25 cellular contexts compared by ENCODE assay signal in the genomic region with DNA sequence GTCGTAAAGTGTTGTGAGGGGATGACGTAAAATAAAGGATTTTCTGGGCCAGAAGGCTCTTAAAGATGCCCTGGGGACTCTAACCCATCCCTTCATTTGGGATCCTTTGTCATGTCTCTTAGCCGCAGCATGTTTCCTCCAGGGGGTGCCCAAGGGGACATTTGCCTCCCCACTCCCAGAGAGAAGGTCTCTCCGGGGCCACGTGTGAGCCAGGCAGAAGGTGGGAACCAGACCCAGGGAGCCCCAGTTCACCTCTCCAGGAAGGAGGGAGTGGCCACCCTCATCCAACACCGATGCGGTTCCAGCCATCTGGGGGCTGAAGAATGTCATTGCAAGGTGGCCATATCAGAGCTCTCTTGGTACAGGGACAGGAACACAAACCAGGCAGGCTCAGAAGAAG. TPM values are rescaled to one million over a fixed set of nuclear protein-coding genes. Genes with fewer than 3 reads are reported as not detected.
A peak's percentile ranks its signal among the peaks of the same experiment; 100 is the strongest.
DNase-seq lines count a peak whose midpoint lies in the region; FAIRE-seq and TF ChIP-seq lines count a peak whose summit lies in the region.
"Had no signal": no experiment of that assay in that cellular context is flagged by ENCODE, and none has a peak within 500 bp of the region (broad histone marks: within the 10 kb centered on the region; RNA-seq: fewer than 3 reads in every experiment).

No MANE protein-coding gene starts in this region.

- no peak overlapping the region for H3K9ac ChIP-seq in neural progenitor cell
- H3K9ac ChIP-seq: BLaER1, GM23248 had no signal

- peaks cover 8% of the 10 kb centered on the region for H3K9me3 Mint-ChIP-seq in glutamatergic neuron (ENCODE audit: unreplicated experiment)
- H3K9me3 Mint-ChIP-seq in neural progenitor cell, result peaks cover 7% of the 10 kb centered on the region
- H3K9me3 Mint-ChIP-seq: CD4-positive, CD25-positive, alpha-beta regulatory T cell had no signal

- peak; percentile 58 for DNase-seq in ELF-1 (ENCODE audit: low read depth, low spot score)
- peak; percentile 34 for DNase-seq in glutamatergic neuron
- DNase-seq in neural progenitor cell (ENCODE audit: low spot score), result no peak
- no peak for DNase-seq in middle frontal gyrus (ENCODE audit: extremely low spot score, low spot score)
- no peak for DNase-seq in urothelium cell line (ENCODE audit: low spot score)
- DNase-seq in osteoblast (ENCODE audit: insufficient read length, low spot score, missing footprints), result no peak
- DNase-seq: CD4-positive, CD25-positive, alpha-beta regulatory T cell; DMS153; DND-41; GM23248; HCEC 1CT; NCI-H1092 treated with DMSO at 0.1 percent for 48 hours; NCI-H1436; NCI-H187; NCI-H446 treated with DMSO at 0.1 percent for 48 hours; NCI-H526; Right ventricle myocardium superior; RPMI8226 had no signal

- peaks cover 11% of the 10 kb centered on the region for H3K4me1 ChIP-seq in neural progenitor cell
- no peaks in the 10 kb centered on the region for H3K4me1 ChIP-seq in osteoblast (ENCODE audit: insufficient read depth, low read length)

- H3K27ac ChIP-seq in VCaP (no peak overlapping the region), neural progenitor cell (no peak overlapping the region), osteoblast (ENCODE audit: low read depth, low read length) (no peak overlapping the region)
- H3K27ac ChIP-seq: BLaER1, GM23248, HL-60, SJSA1 had no signal

- H3K4me1 Mint-ChIP-seq in glutamatergic neuron (ENCODE audit: low read depth, unreplicated experiment) (peaks cover 5% of the 10 kb centered on the region), neural progenitor cell (peaks cover 9% of the 10 kb centered on the region)
- H3K4me1 Mint-ChIP-seq: CD4-positive, CD25-positive, alpha-beta regulatory T cell; IgD-negative memory B cell had no signal

- no peak overlapping the region for H2AFZ ChIP-seq in neural progenitor cell (replicated peaks)
- no peak overlapping the region for H2AFZ ChIP-seq in osteoblast (ENCODE audit: low read length)
- H2AFZ ChIP-seq: GM23248 had no signal

- no peak overlapping the region for H3K4me3 ChIP-seq in neural progenitor cell
- no peak overlapping the region for H3K4me3 ChIP-seq in osteoblast (ENCODE audit: insufficient read depth, low read length)
- H3K4me3 ChIP-seq: BLaER1, GM23248, SJSA1 had no signal

- H3K9me3 ChIP-seq in neural progenitor cell (ENCODE audit: low read depth) (no peaks in the 10 kb centered on the region), osteoblast (ENCODE audit: low read depth, low read length) (no peaks in the 10 kb centered on the region)
- H3K9me3 ChIP-seq: BLaER1, SJSA1 had no signal

- H3K4me3 Mint-ChIP-seq in glutamatergic neuron (ENCODE audit: unreplicated experiment) (no peak overlapping the region), neural progenitor cell (no peak overlapping the region)
- H3K4me3 Mint-ChIP-seq: CD4-positive, CD25-positive, alpha-beta regulatory T cell; IgD-negative memory B cell had no signal

- TF ChIP-seq CTCF in VCaP (conservative IDR thresholded peaks at IDR 0.05), result 0 out of 2 replicates have a peak, but pooled peaks have one; percentile 12
- TF ChIP-seq CTCF in glutamatergic neuron (IDR thresholded peaks at IDR 0.05; ENCODE audit: partially characterized antibody, unreplicated experiment), result no peak
- TF ChIP-seq CTCF in neural progenitor cell (IDR thresholded peaks at IDR 0.05), result peak; percentile 14
- no peak for TF ChIP-seq CTCF in osteoblast (IDR thresholded peaks at IDR 0.05; ENCODE audit: extremely low read depth, low read depth, low read length)

- H3K36me3 Mint-ChIP-seq in glutamatergic neuron (ENCODE audit: unreplicated experiment) (peaks cover 30% of the 10 kb centered on the region), neural progenitor cell (peaks cover 66% of the 10 kb centered on the region)
- H3K36me3 Mint-ChIP-seq: CD4-positive, CD25-positive, alpha-beta regulatory T cell; IgD-negative memory B cell had no signal

- peaks cover 35% of the 10 kb centered on the region for H3K27me3 ChIP-seq in neural progenitor cell
- no peaks in the 10 kb centered on the region for H3K27me3 ChIP-seq in osteoblast (ENCODE audit: insufficient read depth, low read length)
- H3K27me3 ChIP-seq: BLaER1, SJSA1 had no signal

- peaks cover 23% of the 10 kb centered on the region for H4K20me1 ChIP-seq in neural progenitor cell (ENCODE audit: low read depth)
- H4K20me1 ChIP-seq in osteoblast (ENCODE audit: insufficient read depth, low read length), result no peaks in the 10 kb centered on the region

- H3K36me3 ChIP-seq in neural progenitor cell (no peaks in the 10 kb centered on the region), osteoblast (ENCODE audit: insufficient read depth, low read length) (no peaks in the 10 kb centered on the region)
- H3K36me3 ChIP-seq: SJSA1 had no signal

- H3K79me2 ChIP-seq in neural progenitor cell (ENCODE audit: low read depth), result no peaks in the 10 kb centered on the region
- H3K79me2 ChIP-seq in osteoblast (ENCODE audit: insufficient read depth, low read length), result no peaks in the 10 kb centered on the region

- H3K27me3 Mint-ChIP-seq in glutamatergic neuron (ENCODE audit: unreplicated experiment), result peaks cover 2% of the 10 kb centered on the region
- H3K27me3 Mint-ChIP-seq in neural progenitor cell (ENCODE audit: insufficient read depth, low read depth), result peaks cover 9% of the 10 kb centered on the region

- peaks cover 4% of the 10 kb centered on the region for H3F3A ChIP-seq in neural progenitor cell (ENCODE audit: low read depth)

- H3K27ac Mint-ChIP-seq in glutamatergic neuron (ENCODE audit: unreplicated experiment), result peak overlapping the region; percentile 23
- H3K27ac Mint-ChIP-seq in neural progenitor cell, result no peak overlapping the region
- H3K27ac Mint-ChIP-seq: CD4-positive, CD25-positive, alpha-beta regulatory T cell; IgD-negative memory B cell had no signal

- no peak for FAIRE-seq in urothelium cell line (lab: Jason Lieb, UNC)
- FAIRE-seq: GM18507 had no signal

- no peak overlapping the region for H3K4me2 ChIP-seq in neural progenitor cell
- no peak overlapping the region for H3K4me2 ChIP-seq in osteoblast (ENCODE audit: insufficient read depth, low read length)
- H3K4me2 ChIP-seq: BLaER1 had no signal

RNA-seq across cellular contexts. Expression of a gene that starts 25.2 kb away (rescaled TPM):
- total RNA-seq in glutamatergic neuron (ENCODE audit: unreplicated experiment), result 30.4 TPM
- total RNA-seq in neural progenitor cell (ENCODE audit: low replicate concordance), result 13.6 and 17.8 TPM in 2 replicates
- 0.29 and 0.36 TPM in 2 replicates for total RNA-seq in osteoblast
- total RNA-seq: A172; CD4-positive, CD25-positive, alpha-beta regulatory T cell; GM23248 had no signal

Comparison
In these comparisons a context has a peak if more than half of its experiments do, and no peak if none do; other contexts are left out.
1. DNase-seq: peak in ELF-1 (single experiment) and glutamatergic neuron (single experiment); none in neural progenitor cell (single experiment), middle frontal gyrus (single experiment), urothelium cell line (single experiment) and osteoblast (single experiment).
2. CTCF ChIP-seq: peak in VCaP (single experiment) and neural progenitor cell (single experiment); none in glutamatergic neuron (single experiment) and osteoblast (single experiment).
3. RNA of a gene that starts 25.2 kb away (total RNA-seq): 30.4 TPM in glutamatergic neuron (single experiment) and 13.6 to 17.8 TPM in neural progenitor cell; 0.29 to 0.36 TPM in osteoblast; every median in the first group is over 10 times any median in the second.